Comparison of ENCODE assay signal across 8 cellular contexts in genomic region chr2:97936199-97936598, GRCh38. TPM values are rescaled to one million over a fixed set of nuclear protein-coding genes. Genes with fewer than 3 reads are reported as not detected.
A peak's percentile ranks its signal among the peaks of the same experiment; 100 is the strongest.
DNase-seq lines count a peak whose midpoint lies in the region; ATAC-seq and TF ChIP-seq lines count a peak whose summit lies in the region.

No MANE protein-coding gene starts in this region.

- peak; percentile 50 for ATAC-seq in GM18517 (IDR thresholded peaks at IDR 0.05; ENCODE audit: unreplicated experiment)
- peak; percentile 37 for ATAC-seq in HG03558 (IDR thresholded peaks at IDR 0.05; ENCODE audit: extremely low read depth, unreplicated experiment)
- peak; percentile 97 for ATAC-seq in PC-3
- peak; percentile 48 to 61 for ATAC-seq in lower lobe of right lung
- ATAC-seq in GM21528 (IDR thresholded peaks at IDR 0.05; ENCODE audit: low FRiP score, unreplicated experiment): no peak

- H4K20me1 ChIP-seq in PC-3 (ENCODE audit: low read length): peaks cover 24% of the 10 kb centered on the region

- no peaks in the 10 kb centered on the region for H3K9me2 ChIP-seq in PC-3 (replicated peaks; ENCODE audit: low read length)

- no peaks in the 10 kb centered on the region for H3F3A ChIP-seq in PC-3 (ENCODE audit: low read length, unreplicated experiment)

- H3K27ac ChIP-seq in PC-3 (ENCODE audit: low read length) (peak overlapping the region; percentile 64), lower lobe of right lung (no peak overlapping the region), substantia nigra (ENCODE audit: low read depth, low read length, poor library complexity, severe bottlenecking) (no peak overlapping the region)

- peaks cover 81% of the 10 kb centered on the region for H3K79me2 ChIP-seq in PC-3 (ENCODE audit: low read length)

- CTCF ChIA-PET in PC-3 (lab: Charles Lee): interaction anchor here (0.6 kb wide), 1 partner anchor 477 kb away, joined by 7 read pairs; no protein-coding TSS in a partner anchor

- H2AFZ ChIP-seq in PC-3 (ENCODE audit: low read length): peak overlapping the region; percentile 34; the same call in 1 of the 2 replicates

- H3K4me3 ChIP-seq in PC-3 (ENCODE audit: low read length): peak overlapping the region; percentile 22; the same call in 1 of the 2 replicates
- H3K4me3 ChIP-seq in lower lobe of right lung: no peak overlapping the region

- BruUV-seq in PC-3 (replicated peaks; lab: Mats Ljungman, UMichigan): no TSS peak

- peak overlapping the region; percentile 69 for H3K4me2 ChIP-seq in PC-3 (ENCODE audit: low read length)

- H3K27me3 ChIP-seq in PC-3 (ENCODE audit: low read length): no peaks in the 10 kb centered on the region
- H3K27me3 ChIP-seq in lower lobe of right lung (ENCODE audit: low read depth): no peaks in the 10 kb centered on the region

- TF ChIP-seq CTCF in PC-3 (conservative IDR thresholded peaks at IDR 0.05; ENCODE audit: low read depth, low read length) (no peak), lower lobe of right lung (IDR thresholded peaks at IDR 0.05) (no peak)

- POLR2A ChIA-PET in PC-3 (lab: Charles Lee; ENCODE audit: unreplicated experiment): no interaction called here

- no peak overlapping the region for H3K9ac ChIP-seq in PC-3 (ENCODE audit: low read length)

- H3K9me3 ChIP-seq in PC-3 (ENCODE audit: low read length): no peaks in the 10 kb centered on the region
- no peaks in the 10 kb centered on the region for H3K9me3 ChIP-seq in lower lobe of right lung

- intact Hi-C loops in PC-3 (cut with micrococcal nuclease): no loop called here
- intact Hi-C loops in lower lobe of right lung (cut with DNase I): no loop called here

- peaks cover 27% of the 10 kb centered on the region for H3K4me1 ChIP-seq in PC-3 (ENCODE audit: insufficient read depth, low read length)
- H3K4me1 ChIP-seq in lower lobe of right lung: peaks cover 40% of the 10 kb centered on the region

- DNase-seq in PC-3 (peak; percentile 78), lower lobe of right lung (no peak), substantia nigra (lab: John Stamatoyannopoulos, UW) (no peak), NCI-H226 (no peak)
- no peak for DNase-seq in activated CD4-positive, alpha-beta T cell treated with anti-CD3 and anti-CD28 coated beads, Interleukin-2, amount 50 U/mL, for 48 hours

- H3K36me3 ChIP-seq in PC-3 (ENCODE audit: low read depth, low read length): no peaks in the 10 kb centered on the region
- H3K36me3 ChIP-seq in lower lobe of right lung: no peaks in the 10 kb centered on the region

RNA-seq across cellular contexts. Expression of gene TMEM131, which starts 59.5 kb away (rescaled TPM):
- 21.1 and 27.2 TPM in 2 replicates for total RNA-seq in PC-3 (2014; rRNA removed)
- total RNA-seq in lower lobe of right lung: 42.2 TPM
